In genomic region chr3:48474619-48475018, GRCh38 we compare ENCODE assay signal across 11 cellular contexts. TPM values are rescaled to one million over a fixed set of nuclear protein-coding genes. Genes with fewer than 3 reads are reported as not detected.
DNase-seq lines count a peak whose midpoint lies in the region; ATAC-seq and TF ChIP-seq lines count a peak whose summit lies in the region.
"Had no signal": no experiment of that assay in that cellular context is flagged by ENCODE, and none has a peak within 500 bp of the region (broad histone marks: within the 10 kb centered on the region; RNA-seq: fewer than 3 reads in every experiment).

No MANE protein-coding gene starts in this region.

- no peaks in the 10 kb centered on the region for H3K9me3 Mint-ChIP-seq in activated naive CD4-positive, alpha-beta T cell treated with anti-CD3 and anti-CD28 coated beads for 36 hours
- no peaks in the 10 kb centered on the region for H3K9me3 Mint-ChIP-seq in activated T-helper 17 cell treated with anti-CD3 and anti-CD28 coated beads, Interleukin-2, amount 50 U/mL, for 72 hours
- no peaks in the 10 kb centered on the region for H3K9me3 Mint-ChIP-seq in stimulated activated effector memory CD8-positive, alpha-beta T cell treated with anti-CD3 and anti-CD28 coated beads, Interleukin-12 subunit alpha, Interleukin-12 subunit beta, amount 100 ng/mL, for 72 hours

- peaks cover 9% of the 10 kb centered on the region for H3K36me3 Mint-ChIP-seq in activated naive CD4-positive, alpha-beta T cell treated with anti-CD3 and anti-CD28 coated beads for 36 hours (ENCODE audit: low read depth)
- peaks cover 33% of the 10 kb centered on the region for H3K36me3 Mint-ChIP-seq in activated T-helper 17 cell treated with anti-CD3 and anti-CD28 coated beads, Interleukin-2, amount 50 U/mL, for 72 hours (ENCODE audit: low read depth)
- peaks cover 47% of the 10 kb centered on the region for H3K36me3 Mint-ChIP-seq in stimulated activated effector memory CD8-positive, alpha-beta T cell treated with anti-CD3 and anti-CD28 coated beads, Interleukin-12 subunit alpha, Interleukin-12 subunit beta, amount 100 ng/mL, for 72 hours

- H3K4me3 Mint-ChIP-seq in activated naive CD4-positive, alpha-beta T cell treated with anti-CD3 and anti-CD28 coated beads for 36 hours = no peak overlapping the region
- H3K4me3 Mint-ChIP-seq in activated T-helper 17 cell treated with anti-CD3 and anti-CD28 coated beads, Interleukin-2, amount 50 U/mL, for 72 hours = peak overlapping the region; percentile 2
- H3K4me3 Mint-ChIP-seq in stimulated activated effector memory CD8-positive, alpha-beta T cell treated with anti-CD3 and anti-CD28 coated beads, Interleukin-12 subunit alpha, Interleukin-12 subunit beta, amount 100 ng/mL, for 72 hours = no peak overlapping the region

- in situ Hi-C loops in GM13976 (cut with MboI; ENCODE audit: low sequenced_read_pairs, unreplicated experiment) = no loop called here

- peak overlapping the region; percentile 77 for H3K27ac Mint-ChIP-seq in activated naive CD4-positive, alpha-beta T cell treated with anti-CD3 and anti-CD28 coated beads for 36 hours
- H3K27ac Mint-ChIP-seq in activated T-helper 17 cell treated with anti-CD3 and anti-CD28 coated beads, Interleukin-2, amount 50 U/mL, for 72 hours = peak overlapping the region; percentile 39
- H3K27ac Mint-ChIP-seq in stimulated activated effector memory CD8-positive, alpha-beta T cell treated with anti-CD3 and anti-CD28 coated beads, Interleukin-12 subunit alpha, Interleukin-12 subunit beta, amount 100 ng/mL, for 72 hours = peak overlapping the region; percentile 77

- CTCF ChIA-PET in activated naive CD4-positive, alpha-beta T cell treated with anti-CD3 and anti-CD28 coated beads for 36 hours (lab: Charles Lee) = interaction anchor here (0.6 to 4.2 kb wide), 5 partner anchors 8 to 428 kb away, joined by 3 to 28 read pairs (median 5); no protein-coding TSS in a partner anchor

- no peak for TF ChIP-seq CTCF in GM13976 (IDR thresholded peaks at IDR 0.05; ENCODE audit: borderline replicate concordance, control extremely low read depth, extremely low read depth, insufficient read depth, missing control alignments)

- intact Hi-C loops in activated naive CD4-positive, alpha-beta T cell treated with anti-CD3 and anti-CD28 coated beads for 36 hours (cut with micrococcal nuclease) = loop anchor here (5.0 to 10.0 kb wide), 2 partner anchors 133 to 1760 kb away; partner anchors contain the start of genes GNAI2 and UQCRC1

- no peak for ATAC-seq in activated T-helper 17 cell treated with anti-CD3 and anti-CD28 coated beads, Interleukin-2, amount 50 U/mL, for 72 hours (replicated peaks)
- ATAC-seq in stimulated activated effector memory CD8-positive, alpha-beta T cell treated with anti-CD3 and anti-CD28 coated beads, Interleukin-12 subunit alpha, Interleukin-12 subunit beta, amount 100 ng/mL, for 72 hours = no peak
- ATAC-seq in GM18873 (IDR thresholded peaks at IDR 0.05; ENCODE audit: low FRiP score, unreplicated experiment) = no peak

- peaks cover 54% of the 10 kb centered on the region for H3K4me1 Mint-ChIP-seq in activated naive CD4-positive, alpha-beta T cell treated with anti-CD3 and anti-CD28 coated beads for 36 hours (ENCODE audit: low read depth)
- H3K4me1 Mint-ChIP-seq in activated T-helper 17 cell treated with anti-CD3 and anti-CD28 coated beads, Interleukin-2, amount 50 U/mL, for 72 hours = peaks cover 43% of the 10 kb centered on the region
- H3K4me1 Mint-ChIP-seq in stimulated activated effector memory CD8-positive, alpha-beta T cell treated with anti-CD3 and anti-CD28 coated beads, Interleukin-12 subunit alpha, Interleukin-12 subunit beta, amount 100 ng/mL, for 72 hours = peaks cover 60% of the 10 kb centered on the region

- DNase-seq in activated naive CD4-positive, alpha-beta T cell treated with anti-CD3 and anti-CD28 coated beads for 36 hours = no peak
- DNase-seq in activated naive CD4-positive, alpha-beta T cell (lab: John Stamatoyannopoulos, UW) = no peak
- DNase-seq in iPS-NIHi7 (ENCODE audit: extremely low spot score) = peak; percentile 89
- DNase-seq in stimulated activated effector memory CD8-positive, alpha-beta T cell treated with anti-CD3 and anti-CD28 coated beads, Interleukin-12 subunit alpha, Interleukin-12 subunit beta, amount 100 ng/mL, for 72 hours (ENCODE audit: low spot score in 2 of 2) = no peak
- DNase-seq in ureter (ENCODE audit: low spot score) = no peak
- no peak for DNase-seq in GM13976 (ENCODE audit: low spot score)
- DNase-seq: NCI-H1048, NCI-H524, nucleus accumbens had no signal

- H3K27me3 Mint-ChIP-seq in activated naive CD4-positive, alpha-beta T cell treated with anti-CD3 and anti-CD28 coated beads for 36 hours (ENCODE audit: low read depth) = no peaks in the 10 kb centered on the region
- no peaks in the 10 kb centered on the region for H3K27me3 Mint-ChIP-seq in activated T-helper 17 cell treated with anti-CD3 and anti-CD28 coated beads, Interleukin-2, amount 50 U/mL, for 72 hours

RNA-seq across cellular contexts. Expression of gene ATRIP, which starts 28.1 kb away (rescaled TPM):
- total RNA-seq in activated naive CD4-positive, alpha-beta T cell treated with anti-CD3 and anti-CD28 coated beads for 36 hours = 10 to 100 TPM in 1 of 2 experiments, 1 to 10 TPM in 1; 8.9 to 10.0 TPM
- 10 to 100 TPM; 10.5 to 14.9 TPM for total RNA-seq in activated T-helper 17 cell treated with anti-CD3 and anti-CD28 coated beads, Interleukin-2, amount 50 U/mL, for 72 hours
- 9.6 TPM for total RNA-seq in ureter

RNA-seq across cellular contexts. Expression of gene SHISA5, which starts 29.4 kb away (rescaled TPM):
- total RNA-seq in activated naive CD4-positive, alpha-beta T cell treated with anti-CD3 and anti-CD28 coated beads for 36 hours = 10 to 100 TPM; 85.7 to 90.3 TPM
- 100 to 1,000 TPM; 112 to 113 TPM for total RNA-seq in activated T-helper 17 cell treated with anti-CD3 and anti-CD28 coated beads, Interleukin-2, amount 50 U/mL, for 72 hours
- total RNA-seq in ureter = 294 TPM

RNA-seq across cellular contexts. Expression of gene TMA7, which starts 34.6 kb away (rescaled TPM):
- 100 to 1,000 TPM; 319 to 353 TPM for total RNA-seq in activated naive CD4-positive, alpha-beta T cell treated with anti-CD3 and anti-CD28 coated beads for 36 hours
- 100 to 1,000 TPM; 181 to 328 TPM for total RNA-seq in activated T-helper 17 cell treated with anti-CD3 and anti-CD28 coated beads, Interleukin-2, amount 50 U/mL, for 72 hours
- total RNA-seq in ureter = 237 TPM

RNA-seq across cellular contexts. Expression of gene CCDC51, which starts 34.7 kb away (rescaled TPM):
- 10 to 100 TPM; 16.4 to 17.4 TPM for total RNA-seq in activated naive CD4-positive, alpha-beta T cell treated with anti-CD3 and anti-CD28 coated beads for 36 hours
- total RNA-seq in activated T-helper 17 cell treated with anti-CD3 and anti-CD28 coated beads, Interleukin-2, amount 50 U/mL, for 72 hours = 10 to 100 TPM; 15.5 to 28.4 TPM
- 10.4 TPM for total RNA-seq in ureter

RNA-seq across cellular contexts. Expression of gene PLXNB1, which starts 44.7 kb away (rescaled TPM):
- total RNA-seq in activated naive CD4-positive, alpha-beta T cell treated with anti-CD3 and anti-CD28 coated beads for 36 hours = 1 to 10 TPM; 1.5 to 2.0 TPM
- total RNA-seq in activated T-helper 17 cell treated with anti-CD3 and anti-CD28 coated beads, Interleukin-2, amount 50 U/mL, for 72 hours = 1 to 10 TPM; 3.5 to 3.8 TPM
- 259 TPM for total RNA-seq in ureter
